1 cellular context compared by ENCODE assay signal in the genomic region with DNA sequence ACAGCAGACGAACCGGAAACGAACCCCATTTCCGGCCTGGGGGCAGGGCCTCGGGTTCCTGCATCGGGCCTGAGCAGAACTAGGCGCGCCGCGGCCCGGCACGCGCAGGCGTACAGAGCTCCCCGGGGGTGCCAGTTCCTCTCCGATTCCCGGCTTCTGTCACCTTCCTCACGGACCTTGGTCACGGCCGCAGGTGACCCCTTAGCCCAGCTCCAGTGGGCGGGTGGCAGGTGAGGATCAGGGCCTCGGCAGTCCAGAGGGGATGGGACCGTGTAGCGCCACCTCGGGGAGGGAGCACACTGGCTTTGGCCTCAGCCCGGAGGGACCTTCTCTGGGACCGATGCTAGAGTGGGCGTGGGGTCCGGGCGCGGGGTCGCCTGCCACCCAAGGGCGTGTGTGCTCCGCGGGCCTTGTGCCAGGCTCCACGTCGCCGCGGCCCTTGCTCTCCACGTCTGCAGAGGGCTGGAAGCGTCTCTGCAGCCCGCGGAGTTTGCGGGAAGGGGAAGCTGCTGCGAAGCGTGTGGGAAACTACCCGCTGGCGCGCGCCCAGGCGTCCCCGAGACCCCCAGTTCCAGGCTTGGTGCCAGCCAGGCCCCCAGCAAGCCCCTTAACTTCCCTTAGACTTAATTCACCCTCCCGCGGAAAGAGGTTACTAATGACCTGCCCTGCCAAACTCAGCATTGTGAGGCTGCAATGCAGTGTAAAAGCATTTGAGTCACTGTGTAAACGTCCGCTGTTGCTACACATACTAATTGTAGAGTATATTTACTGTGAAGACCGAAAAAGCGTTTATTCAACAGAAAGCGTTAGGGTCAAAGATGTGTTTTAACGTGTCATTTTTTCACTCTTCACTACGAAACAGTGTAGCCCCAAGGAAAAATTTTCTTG.
TF ChIP-seq lines count a peak whose summit lies in the region.

A gene (plus strand): TSS at position 48 of the 888 bp plus-strand sequence. CDS start 7,930 bp downstream, outside the sequence.

TF ChIP-seq in WTC11, 78 proteins besides CTCF, POLR2A, EP300 and RAD21 (continued from another document and continues in another):
- TF ChIP-seq, protein P1, sequence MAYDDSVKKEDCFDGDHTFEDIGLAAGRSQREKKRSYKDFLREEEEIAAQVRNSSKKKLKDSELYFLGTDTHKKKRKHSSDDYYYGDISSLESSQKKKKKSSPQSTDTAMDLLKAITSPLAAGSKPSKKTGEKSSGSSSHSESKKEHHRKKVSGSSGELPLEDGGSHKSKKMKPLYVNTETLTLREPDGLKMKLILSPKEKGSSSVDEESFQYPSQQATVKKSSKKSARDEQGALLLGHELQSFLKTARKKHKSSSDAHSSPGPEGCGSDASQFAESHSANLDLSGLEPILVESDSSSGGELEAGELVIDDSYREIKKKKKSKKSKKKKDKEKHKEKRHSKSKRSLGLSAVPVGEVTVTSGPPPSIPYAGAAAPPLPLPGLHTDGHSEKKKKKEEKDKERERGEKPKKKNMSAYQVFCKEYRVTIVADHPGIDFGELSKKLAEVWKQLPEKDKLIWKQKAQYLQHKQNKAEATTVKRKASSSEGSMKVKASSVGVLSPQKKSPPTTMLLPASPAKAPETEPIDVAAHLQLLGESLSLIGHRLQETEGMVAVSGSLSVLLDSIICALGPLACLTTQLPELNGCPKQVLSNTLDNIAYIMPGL (CRISPR knock-in tag; IDR thresholded peaks at IDR 0.05), result peak; percentile 95
- TF ChIP-seq, protein P2, sequence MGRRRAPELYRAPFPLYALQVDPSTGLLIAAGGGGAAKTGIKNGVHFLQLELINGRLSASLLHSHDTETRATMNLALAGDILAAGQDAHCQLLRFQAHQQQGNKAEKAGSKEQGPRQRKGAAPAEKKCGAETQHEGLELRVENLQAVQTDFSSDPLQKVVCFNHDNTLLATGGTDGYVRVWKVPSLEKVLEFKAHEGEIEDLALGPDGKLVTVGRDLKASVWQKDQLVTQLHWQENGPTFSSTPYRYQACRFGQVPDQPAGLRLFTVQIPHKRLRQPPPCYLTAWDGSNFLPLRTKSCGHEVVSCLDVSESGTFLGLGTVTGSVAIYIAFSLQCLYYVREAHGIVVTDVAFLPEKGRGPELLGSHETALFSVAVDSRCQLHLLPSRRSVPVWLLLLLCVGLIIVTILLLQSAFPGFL (CRISPR knock-in tag; IDR thresholded peaks at IDR 0.05; ENCODE audit: borderline replicate concordance), result 0 out of 2 replicates have a peak, but pooled peaks have one; percentile 13
- TF ChIP-seq ZBTB21 (CRISPR knock-in tag; IDR thresholded peaks at IDR 0.05; ENCODE audit: borderline replicate concordance) (no peak), SP1 (CRISPR knock-in tag; conservative IDR thresholded peaks at IDR 0.05) (peak; percentile 88), CBFB (CRISPR knock-in tag; IDR thresholded peaks at IDR 0.05; ENCODE audit: low read depth) (no peak), RORB (CRISPR knock-in tag; IDR thresholded peaks at IDR 0.05) (no peak), JUN (CRISPR knock-in tag; IDR thresholded peaks at IDR 0.05) (peak; percentile 57; the same call in 1 of the 2 replicates), FOXP1 (CRISPR knock-in tag; IDR thresholded peaks at IDR 0.05; ENCODE audit: borderline replicate concordance) (peak; percentile 96), EMX1 (CRISPR knock-in tag; IDR thresholded peaks at IDR 0.05) (no peak), GRHL2 (CRISPR knock-in tag; IDR thresholded peaks at IDR 0.05; ENCODE audit: insufficient replicate concordance, severe bottlenecking) (no peak), ESRRA (CRISPR knock-in tag; IDR thresholded peaks at IDR 0.05; ENCODE audit: borderline replicate concordance) (0 out of 2 replicates have a peak, but pooled peaks have one; percentile 28), JAZF1 (CRISPR knock-in tag; IDR thresholded peaks at IDR 0.05) (no peak), NR1H2 (CRISPR knock-in tag; IDR thresholded peaks at IDR 0.05) (no peak), ZNF219 (CRISPR knock-in tag; IDR thresholded peaks at IDR 0.05; ENCODE audit: borderline replicate concordance) (no peak), SMAD4 (CRISPR knock-in tag; IDR thresholded peaks at IDR 0.05) (0 out of 2 replicates have a peak, but pooled peaks have one; percentile 32), HMGA2 (CRISPR knock-in tag; IDR thresholded peaks at IDR 0.05) (no peak), FOXJ3 (CRISPR knock-in tag; IDR thresholded peaks at IDR 0.05; ENCODE audit: borderline replicate concordance) (no peak), NFYB (CRISPR knock-in tag; conservative IDR thresholded peaks at IDR 0.05; ENCODE audit: low read depth) (no peak), NR2C2 (CRISPR knock-in tag; IDR thresholded peaks at IDR 0.05) (no peak), ZNF317 (CRISPR knock-in tag; IDR thresholded peaks at IDR 0.05; ENCODE audit: borderline replicate concordance, low read depth) (no peak), NR3C1 (CRISPR knock-in tag; conservative IDR thresholded peaks at IDR 0.05; ENCODE audit: low read depth) (no peak)
- TF ChIP-seq, protein P3, sequence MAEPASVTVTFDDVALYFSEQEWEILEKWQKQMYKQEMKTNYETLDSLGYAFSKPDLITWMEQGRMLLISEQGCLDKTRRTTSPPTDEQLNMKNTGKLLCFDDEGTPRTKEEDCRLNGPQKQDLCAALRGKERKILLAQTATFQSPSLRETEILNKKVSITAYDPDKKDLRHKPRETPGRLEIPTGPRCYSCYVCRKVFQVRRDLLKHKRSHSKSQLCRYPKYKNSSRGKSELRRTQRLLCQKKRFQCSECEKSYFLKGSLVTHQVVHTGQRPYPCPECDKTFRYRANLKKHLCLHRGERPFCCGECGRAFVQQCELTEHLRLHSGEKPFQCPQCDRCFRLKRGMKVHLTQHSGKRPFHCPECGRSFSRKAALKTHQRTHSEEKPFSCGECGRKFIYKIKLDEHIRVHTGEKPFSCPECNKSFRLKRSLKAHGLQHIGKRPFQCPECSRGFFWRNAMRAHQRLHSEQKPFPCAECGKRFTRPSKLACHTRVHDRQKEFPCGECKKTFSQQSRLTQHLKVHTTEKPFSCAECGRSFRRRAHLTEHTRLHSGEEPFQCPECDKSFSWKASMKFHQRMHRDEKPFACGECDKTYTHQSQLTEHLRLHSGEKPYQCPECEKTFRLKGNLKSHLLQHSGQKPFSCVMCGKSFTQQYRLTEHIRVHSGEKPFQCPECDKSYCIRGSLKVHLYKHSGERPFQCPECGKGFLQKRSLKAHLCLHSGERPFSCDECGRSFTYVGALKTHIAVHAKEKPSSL (CRISPR knock-in tag; conservative IDR thresholded peaks at IDR 0.05), result no peak
- TF ChIP-seq, protein P4, sequence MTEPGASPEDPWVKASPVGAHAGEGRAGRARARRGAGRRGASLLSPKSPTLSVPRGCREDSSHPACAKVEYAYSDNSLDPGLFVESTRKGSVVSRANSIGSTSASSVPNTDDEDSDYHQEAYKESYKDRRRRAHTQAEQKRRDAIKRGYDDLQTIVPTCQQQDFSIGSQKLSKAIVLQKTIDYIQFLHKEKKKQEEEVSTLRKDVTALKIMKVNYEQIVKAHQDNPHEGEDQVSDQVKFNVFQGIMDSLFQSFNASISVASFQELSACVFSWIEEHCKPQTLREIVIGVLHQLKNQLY (CRISPR knock-in tag; IDR thresholded peaks at IDR 0.05), result peak; percentile 93
- TF ChIP-seq, protein P5, sequence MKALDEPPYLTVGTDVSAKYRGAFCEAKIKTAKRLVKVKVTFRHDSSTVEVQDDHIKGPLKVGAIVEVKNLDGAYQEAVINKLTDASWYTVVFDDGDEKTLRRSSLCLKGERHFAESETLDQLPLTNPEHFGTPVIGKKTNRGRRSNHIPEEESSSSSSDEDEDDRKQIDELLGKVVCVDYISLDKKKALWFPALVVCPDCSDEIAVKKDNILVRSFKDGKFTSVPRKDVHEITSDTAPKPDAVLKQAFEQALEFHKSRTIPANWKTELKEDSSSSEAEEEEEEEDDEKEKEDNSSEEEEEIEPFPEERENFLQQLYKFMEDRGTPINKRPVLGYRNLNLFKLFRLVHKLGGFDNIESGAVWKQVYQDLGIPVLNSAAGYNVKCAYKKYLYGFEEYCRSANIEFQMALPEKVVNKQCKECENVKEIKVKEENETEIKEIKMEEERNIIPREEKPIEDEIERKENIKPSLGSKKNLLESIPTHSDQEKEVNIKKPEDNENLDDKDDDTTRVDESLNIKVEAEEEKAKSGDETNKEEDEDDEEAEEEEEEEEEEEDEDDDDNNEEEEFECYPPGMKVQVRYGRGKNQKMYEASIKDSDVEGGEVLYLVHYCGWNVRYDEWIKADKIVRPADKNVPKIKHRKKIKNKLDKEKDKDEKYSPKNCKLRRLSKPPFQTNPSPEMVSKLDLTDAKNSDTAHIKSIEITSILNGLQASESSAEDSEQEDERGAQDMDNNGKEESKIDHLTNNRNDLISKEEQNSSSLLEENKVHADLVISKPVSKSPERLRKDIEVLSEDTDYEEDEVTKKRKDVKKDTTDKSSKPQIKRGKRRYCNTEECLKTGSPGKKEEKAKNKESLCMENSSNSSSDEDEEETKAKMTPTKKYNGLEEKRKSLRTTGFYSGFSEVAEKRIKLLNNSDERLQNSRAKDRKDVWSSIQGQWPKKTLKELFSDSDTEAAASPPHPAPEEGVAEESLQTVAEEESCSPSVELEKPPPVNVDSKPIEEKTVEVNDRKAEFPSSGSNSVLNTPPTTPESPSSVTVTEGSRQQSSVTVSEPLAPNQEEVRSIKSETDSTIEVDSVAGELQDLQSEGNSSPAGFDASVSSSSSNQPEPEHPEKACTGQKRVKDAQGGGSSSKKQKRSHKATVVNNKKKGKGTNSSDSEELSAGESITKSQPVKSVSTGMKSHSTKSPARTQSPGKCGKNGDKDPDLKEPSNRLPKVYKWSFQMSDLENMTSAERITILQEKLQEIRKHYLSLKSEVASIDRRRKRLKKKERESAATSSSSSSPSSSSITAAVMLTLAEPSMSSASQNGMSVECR (CRISPR knock-in tag; IDR thresholded peaks at IDR 0.05; ENCODE audit: borderline replicate concordance), result peak; percentile 97
- TF ChIP-seq, protein P6, sequence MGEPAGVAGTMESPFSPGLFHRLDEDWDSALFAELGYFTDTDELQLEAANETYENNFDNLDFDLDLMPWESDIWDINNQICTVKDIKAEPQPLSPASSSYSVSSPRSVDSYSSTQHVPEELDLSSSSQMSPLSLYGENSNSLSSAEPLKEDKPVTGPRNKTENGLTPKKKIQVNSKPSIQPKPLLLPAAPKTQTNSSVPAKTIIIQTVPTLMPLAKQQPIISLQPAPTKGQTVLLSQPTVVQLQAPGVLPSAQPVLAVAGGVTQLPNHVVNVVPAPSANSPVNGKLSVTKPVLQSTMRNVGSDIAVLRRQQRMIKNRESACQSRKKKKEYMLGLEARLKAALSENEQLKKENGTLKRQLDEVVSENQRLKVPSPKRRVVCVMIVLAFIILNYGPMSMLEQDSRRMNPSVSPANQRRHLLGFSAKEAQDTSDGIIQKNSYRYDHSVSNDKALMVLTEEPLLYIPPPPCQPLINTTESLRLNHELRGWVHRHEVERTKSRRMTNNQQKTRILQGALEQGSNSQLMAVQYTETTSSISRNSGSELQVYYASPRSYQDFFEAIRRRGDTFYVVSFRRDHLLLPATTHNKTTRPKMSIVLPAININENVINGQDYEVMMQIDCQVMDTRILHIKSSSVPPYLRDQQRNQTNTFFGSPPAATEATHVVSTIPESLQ (CRISPR knock-in tag; IDR thresholded peaks at IDR 0.05), result no peak
- TF ChIP-seq, protein P7, sequence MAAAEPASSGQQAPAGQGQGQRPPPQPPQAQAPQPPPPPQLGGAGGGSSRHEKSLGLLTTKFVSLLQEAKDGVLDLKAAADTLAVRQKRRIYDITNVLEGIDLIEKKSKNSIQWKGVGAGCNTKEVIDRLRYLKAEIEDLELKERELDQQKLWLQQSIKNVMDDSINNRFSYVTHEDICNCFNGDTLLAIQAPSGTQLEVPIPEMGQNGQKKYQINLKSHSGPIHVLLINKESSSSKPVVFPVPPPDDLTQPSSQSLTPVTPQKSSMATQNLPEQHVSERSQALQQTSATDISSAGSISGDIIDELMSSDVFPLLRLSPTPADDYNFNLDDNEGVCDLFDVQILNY (CRISPR knock-in tag; IDR thresholded peaks at IDR 0.05), result peak; percentile 75
- TF ChIP-seq, protein P8, sequence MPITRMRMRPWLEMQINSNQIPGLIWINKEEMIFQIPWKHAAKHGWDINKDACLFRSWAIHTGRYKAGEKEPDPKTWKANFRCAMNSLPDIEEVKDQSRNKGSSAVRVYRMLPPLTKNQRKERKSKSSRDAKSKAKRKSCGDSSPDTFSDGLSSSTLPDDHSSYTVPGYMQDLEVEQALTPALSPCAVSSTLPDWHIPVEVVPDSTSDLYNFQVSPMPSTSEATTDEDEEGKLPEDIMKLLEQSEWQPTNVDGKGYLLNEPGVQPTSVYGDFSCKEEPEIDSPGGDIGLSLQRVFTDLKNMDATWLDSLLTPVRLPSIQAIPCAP (CRISPR knock-in tag; IDR thresholded peaks at IDR 0.05), result no peak
- TF ChIP-seq, protein P9, sequence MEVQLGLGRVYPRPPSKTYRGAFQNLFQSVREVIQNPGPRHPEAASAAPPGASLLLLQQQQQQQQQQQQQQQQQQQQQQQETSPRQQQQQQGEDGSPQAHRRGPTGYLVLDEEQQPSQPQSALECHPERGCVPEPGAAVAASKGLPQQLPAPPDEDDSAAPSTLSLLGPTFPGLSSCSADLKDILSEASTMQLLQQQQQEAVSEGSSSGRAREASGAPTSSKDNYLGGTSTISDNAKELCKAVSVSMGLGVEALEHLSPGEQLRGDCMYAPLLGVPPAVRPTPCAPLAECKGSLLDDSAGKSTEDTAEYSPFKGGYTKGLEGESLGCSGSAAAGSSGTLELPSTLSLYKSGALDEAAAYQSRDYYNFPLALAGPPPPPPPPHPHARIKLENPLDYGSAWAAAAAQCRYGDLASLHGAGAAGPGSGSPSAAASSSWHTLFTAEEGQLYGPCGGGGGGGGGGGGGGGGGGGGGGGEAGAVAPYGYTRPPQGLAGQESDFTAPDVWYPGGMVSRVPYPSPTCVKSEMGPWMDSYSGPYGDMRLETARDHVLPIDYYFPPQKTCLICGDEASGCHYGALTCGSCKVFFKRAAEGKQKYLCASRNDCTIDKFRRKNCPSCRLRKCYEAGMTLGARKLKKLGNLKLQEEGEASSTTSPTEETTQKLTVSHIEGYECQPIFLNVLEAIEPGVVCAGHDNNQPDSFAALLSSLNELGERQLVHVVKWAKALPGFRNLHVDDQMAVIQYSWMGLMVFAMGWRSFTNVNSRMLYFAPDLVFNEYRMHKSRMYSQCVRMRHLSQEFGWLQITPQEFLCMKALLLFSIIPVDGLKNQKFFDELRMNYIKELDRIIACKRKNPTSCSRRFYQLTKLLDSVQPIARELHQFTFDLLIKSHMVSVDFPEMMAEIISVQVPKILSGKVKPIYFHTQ (CRISPR knock-in tag; IDR thresholded peaks at IDR 0.05), result no peak
- TF ChIP-seq, protein P10, sequence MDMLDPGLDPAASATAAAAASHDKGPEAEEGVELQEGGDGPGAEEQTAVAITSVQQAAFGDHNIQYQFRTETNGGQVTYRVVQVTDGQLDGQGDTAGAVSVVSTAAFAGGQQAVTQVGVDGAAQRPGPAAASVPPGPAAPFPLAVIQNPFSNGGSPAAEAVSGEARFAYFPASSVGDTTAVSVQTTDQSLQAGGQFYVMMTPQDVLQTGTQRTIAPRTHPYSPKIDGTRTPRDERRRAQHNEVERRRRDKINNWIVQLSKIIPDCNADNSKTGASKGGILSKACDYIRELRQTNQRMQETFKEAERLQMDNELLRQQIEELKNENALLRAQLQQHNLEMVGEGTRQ (CRISPR knock-in tag; IDR thresholded peaks at IDR 0.05), result 0 out of 2 replicates have a peak, but pooled peaks have one; percentile 27
